In genomic region chr12:62261876-62262275, GRCh38 we compare ENCODE assay signal across 1 cellular context.
TF ChIP-seq lines count a peak whose summit lies in the region.

No MANE protein-coding gene starts in this region.

TF ChIP-seq in WTC11, 78 proteins besides CTCF, POLR2A, EP300 and RAD21 (continued from another document):
- TF ChIP-seq PREB (CRISPR knock-in tag; IDR thresholded peaks at IDR 0.05; ENCODE audit: borderline replicate concordance): no peak
- TF ChIP-seq ETV6 (CRISPR knock-in tag; IDR thresholded peaks at IDR 0.05): no peak
- no peak for TF ChIP-seq HMGXB4 (CRISPR knock-in tag; IDR thresholded peaks at IDR 0.05)
- no peak for TF ChIP-seq NR1H2 (CRISPR knock-in tag; IDR thresholded peaks at IDR 0.05)
- TF ChIP-seq ZSCAN18 (CRISPR knock-in tag; IDR thresholded peaks at IDR 0.05): no peak
- TF ChIP-seq ZNF263 (CRISPR knock-in tag; IDR thresholded peaks at IDR 0.05; ENCODE audit: low read depth): no peak
- TF ChIP-seq KAT7 (CRISPR knock-in tag; IDR thresholded peaks at IDR 0.05; ENCODE audit: borderline replicate concordance): no peak
- no peak for TF ChIP-seq ESRRA (CRISPR knock-in tag; IDR thresholded peaks at IDR 0.05; ENCODE audit: borderline replicate concordance)
- no peak for TF ChIP-seq ZBTB21 (CRISPR knock-in tag; IDR thresholded peaks at IDR 0.05; ENCODE audit: borderline replicate concordance)
- TF ChIP-seq ZNF396 (CRISPR knock-in tag; IDR thresholded peaks at IDR 0.05; ENCODE audit: borderline replicate concordance): no peak
- TF ChIP-seq NFYB (CRISPR knock-in tag; conservative IDR thresholded peaks at IDR 0.05; ENCODE audit: low read depth): no peak
- TF ChIP-seq MAX (CRISPR knock-in tag; IDR thresholded peaks at IDR 0.05): no peak
- TF ChIP-seq STAT6 (CRISPR knock-in tag; conservative IDR thresholded peaks at IDR 0.05; ENCODE audit: low read depth): no peak
